1 cellular context compared by ENCODE assay signal in genomic region chr7:36301914-36302771, GRCh38.
TF ChIP-seq lines count a peak whose summit lies in the region.

No MANE protein-coding gene starts in this region.

TF ChIP-seq in K562, 482 proteins besides CTCF, POLR2A, EP300 and RAD21 (continued from another document):
- TF ChIP-seq RERE (CRISPR knock-in tag; IDR thresholded peaks at IDR 0.05; ENCODE audit: borderline replicate concordance): no peak
- no peak for TF ChIP-seq NFIX (CRISPR knock-in tag; IDR thresholded peaks at IDR 0.05; ENCODE audit: low read depth)
- no peak for TF ChIP-seq ZNF507 (tag; conservative IDR thresholded peaks at IDR 0.05)
- peak; percentile 59 for TF ChIP-seq ZFX (CRISPR knock-in tag; IDR thresholded peaks at IDR 0.05)
- no peak for TF ChIP-seq HNRNPH1 (optimal IDR thresholded peaks at IDR 0.05; ENCODE audit: low read depth, low read length)
- TF ChIP-seq ETV5 (CRISPR knock-in tag; IDR thresholded peaks at IDR 0.05; ENCODE audit: low read depth): 0 out of 2 replicates have a peak, but pooled peaks have one; percentile 15
- no peak for TF ChIP-seq HLTF (IDR thresholded peaks at IDR 0.05)
- TF ChIP-seq ZC3H11A (IDR thresholded peaks at IDR 0.05; ENCODE audit: low read depth, low read length): no peak
- 0 out of 2 replicates have a peak, but pooled peaks have one; percentile 42 for TF ChIP-seq ZNF766 (CRISPR knock-in tag; conservative IDR thresholded peaks at IDR 0.05)
